In genomic region chr6:122033564-122034181, GRCh38 we compare ENCODE assay signal across 8 cellular contexts.
DNase-seq lines count a peak whose midpoint lies in the region; ATAC-seq and TF ChIP-seq lines count a peak whose summit lies in the region.

No MANE protein-coding gene starts in this region.

- H3K36me3 ChIP-seq in BE2C, result no peaks in the 10 kb centered on the region

- DNase-seq in BE2C, result no peak
- DNase-seq in NCI-H2029 treated with DMSO at 0.1 percent for 48 hours (lab: John Stamatoyannopoulos, UW), result peak; percentile 30
- no peak for DNase-seq in glutamatergic neuron
- peak; percentile 24 for DNase-seq in retina
- no peak for DNase-seq in activated CD4-positive, CD25-positive, alpha-beta regulatory T cell (lab: John Stamatoyannopoulos, UW)

- H3K4me1 Mint-ChIP-seq in glutamatergic neuron (ENCODE audit: low read depth, unreplicated experiment), result peaks cover 4% of the 10 kb centered on the region

- no peak overlapping the region for H3K4me3 ChIP-seq in BE2C (ENCODE audit: low read depth, low read length)

- TF ChIP-seq CTCF in BE2C (IDR thresholded peaks at IDR 0.05; ENCODE audit: low read depth, low read length) (peak; percentile 52), VCaP (conservative IDR thresholded peaks at IDR 0.05) (peak; percentile 77), glutamatergic neuron (IDR thresholded peaks at IDR 0.05; ENCODE audit: partially characterized antibody, unreplicated experiment) (peak; percentile 74)

- H3K27me3 ChIP-seq in BE2C, result no peaks in the 10 kb centered on the region

- H3K27me3 Mint-ChIP-seq in glutamatergic neuron (ENCODE audit: unreplicated experiment), result no peaks in the 10 kb centered on the region

- no peak overlapping the region for H3K27ac ChIP-seq in VCaP

- no peak overlapping the region for H3K4me3 Mint-ChIP-seq in glutamatergic neuron (ENCODE audit: unreplicated experiment)

- no peaks in the 10 kb centered on the region for H3K36me3 Mint-ChIP-seq in glutamatergic neuron (ENCODE audit: unreplicated experiment)

- H3K27ac Mint-ChIP-seq in glutamatergic neuron (ENCODE audit: unreplicated experiment), result no peak overlapping the region

- H3K4me1 ChIP-seq in BE2C, result no peaks in the 10 kb centered on the region

- H3K9me3 ChIP-seq in BE2C, result no peaks in the 10 kb centered on the region

- peak; percentile 92 for ATAC-seq in GM18873 (IDR thresholded peaks at IDR 0.05; ENCODE audit: low FRiP score, unreplicated experiment)
- ATAC-seq in HG03045 (IDR thresholded peaks at IDR 0.05; ENCODE audit: unreplicated experiment), result peak; percentile 85

- no peaks in the 10 kb centered on the region for H3K9me3 Mint-ChIP-seq in glutamatergic neuron (ENCODE audit: unreplicated experiment)

Comparison
In these comparisons a context has a peak if more than half of its experiments do, and no peak if none do; other contexts are left out.
1. DNase-seq: peak in NCI-H2029 treated with DMSO at 0.1 percent for 48 hours (single experiment) and retina (single experiment); none in BE2C (single experiment), glutamatergic neuron (single experiment) and activated CD4-positive, CD25-positive, alpha-beta regulatory T cell (0 of 4).
2. Peak in every context shown above with its lines, with median percentiles within 50 percentile points of each other: CTCF ChIP-seq.